In the genomic region with DNA sequence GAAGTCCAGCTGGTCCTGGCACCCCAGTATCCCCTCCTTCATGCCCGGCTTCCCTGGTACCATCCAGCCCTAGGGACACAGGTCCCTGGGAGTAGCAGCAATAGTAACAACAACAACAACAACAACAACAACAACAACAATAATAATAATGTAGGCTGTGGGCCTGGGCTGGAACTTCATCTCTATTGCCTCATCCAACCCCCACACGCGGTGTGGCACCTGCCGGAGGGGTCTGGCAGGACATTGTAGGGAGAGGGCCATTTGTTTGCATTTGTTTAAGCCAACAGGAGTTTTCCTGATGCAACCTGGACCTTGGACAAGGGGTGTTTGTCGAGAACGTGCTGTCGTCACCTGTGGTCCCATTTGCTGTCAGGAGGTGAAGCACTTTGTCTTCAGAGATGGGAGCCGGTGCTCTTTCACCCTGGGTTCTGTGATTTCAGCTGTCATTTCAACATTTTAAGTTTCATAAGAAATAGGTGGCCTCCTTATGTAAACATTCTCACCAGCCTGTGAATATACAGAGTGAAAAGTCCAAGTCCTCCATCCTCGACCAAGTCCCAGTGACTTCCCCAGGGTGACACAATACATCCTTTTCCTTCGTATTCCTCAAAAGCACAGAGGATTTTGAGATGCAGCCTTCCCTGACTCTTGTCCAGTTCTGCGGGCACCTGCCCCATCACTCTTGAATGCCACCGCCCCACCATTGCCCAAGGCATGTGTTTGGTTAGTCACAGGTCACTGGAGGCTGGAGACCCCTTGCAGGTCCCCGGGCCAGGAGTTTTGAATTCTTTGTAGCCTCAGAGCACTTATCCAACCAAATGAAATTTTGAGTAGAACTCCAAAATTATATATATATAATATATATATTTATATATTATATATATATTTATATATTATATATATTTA, we compare ENCODE assay signal across 1 cellular context.
TF ChIP-seq lines count a peak whose summit lies in the region.

No MANE protein-coding gene starts in this region.

TF ChIP-seq in HepG2, 621 proteins besides CTCF, POLR2A, EP300 and RAD21 (continued from another document and continues in another):
- TF ChIP-seq NFIC (IDR thresholded peaks at IDR 0.05; ENCODE audit: low read length) (peak; percentile 79; the same call in 1 of the 2 replicates), ZNF790 (CRISPR knock-in tag; IDR thresholded peaks at IDR 0.05; ENCODE audit: borderline replicate concordance) (no peak), GPN1 (CRISPR knock-in tag; IDR thresholded peaks at IDR 0.05; ENCODE audit: borderline replicate concordance) (no peak), TEAD3 (CRISPR knock-in tag; optimal IDR thresholded peaks at IDR 0.05; ENCODE audit: borderline replicate concordance) (peak; percentile 79), ZNF513 (CRISPR knock-in tag; conservative IDR thresholded peaks at IDR 0.05) (no peak), ZC3H4 (CRISPR knock-in tag; IDR thresholded peaks at IDR 0.05; ENCODE audit: borderline replicate concordance) (no peak), EZH2 (conservative IDR thresholded peaks at IDR 0.05; ENCODE audit: low read depth, low read length) (no peak), HDAC1 (CRISPR knock-in tag; IDR thresholded peaks at IDR 0.05) (peak; percentile 94), ZNF883 (CRISPR knock-in tag; IDR thresholded peaks at IDR 0.05; ENCODE audit: not compliant biosample characterization) (no peak), FOSL2 (CRISPR knock-in tag; IDR thresholded peaks at IDR 0.05) (peak; percentile 87), ZNF557 (CRISPR knock-in tag; IDR thresholded peaks at IDR 0.05) (peak; percentile 81; the same call in 1 of the 2 replicates), ZSCAN30 (CRISPR knock-in tag; IDR thresholded peaks at IDR 0.05) (no peak), ZNF34 (CRISPR knock-in tag; IDR thresholded peaks at IDR 0.05; ENCODE audit: borderline replicate concordance) (no peak), ZMYM3 (CRISPR knock-in tag; IDR thresholded peaks at IDR 0.05) (peak; percentile 94), HMG20A (CRISPR knock-in tag; IDR thresholded peaks at IDR 0.05; ENCODE audit: borderline replicate concordance) (peak; percentile 95), ZNF761 (CRISPR knock-in tag; conservative IDR thresholded peaks at IDR 0.05) (peak; percentile 78; the same call in 1 of the 2 replicates), KDM5A (IDR thresholded peaks at IDR 0.05; ENCODE audit: borderline replicate concordance, low read length) (no peak), ZNF367 (CRISPR knock-in tag; IDR thresholded peaks at IDR 0.05; ENCODE audit: borderline replicate concordance) (no peak), ZBTB10 (CRISPR knock-in tag; IDR thresholded peaks at IDR 0.05; ENCODE audit: borderline replicate concordance) (peak; percentile 86; the same call in 1 of the 2 replicates), ZNF564 (CRISPR knock-in tag; IDR thresholded peaks at IDR 0.05) (peak; percentile 89; the same call in 1 of the 2 replicates), MXD1 (CRISPR knock-in tag; IDR thresholded peaks at IDR 0.05) (peak; percentile 52; the same call in 1 of the 2 replicates), ZBTB25 (CRISPR knock-in tag; IDR thresholded peaks at IDR 0.05) (peak; percentile 45; the same call in 1 of the 2 replicates)
- TF ChIP-seq, protein P1, sequence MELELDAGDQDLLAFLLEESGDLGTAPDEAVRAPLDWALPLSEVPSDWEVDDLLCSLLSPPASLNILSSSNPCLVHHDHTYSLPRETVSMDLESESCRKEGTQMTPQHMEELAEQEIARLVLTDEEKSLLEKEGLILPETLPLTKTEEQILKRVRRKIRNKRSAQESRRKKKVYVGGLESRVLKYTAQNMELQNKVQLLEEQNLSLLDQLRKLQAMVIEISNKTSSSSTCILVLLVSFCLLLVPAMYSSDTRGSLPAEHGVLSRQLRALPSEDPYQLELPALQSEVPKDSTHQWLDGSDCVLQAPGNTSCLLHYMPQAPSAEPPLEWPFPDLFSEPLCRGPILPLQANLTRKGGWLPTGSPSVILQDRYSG (CRISPR knock-in tag; IDR thresholded peaks at IDR 0.05) = 0 out of 2 replicates have a peak, but pooled peaks have one; percentile 79
- TF ChIP-seq, protein P2, sequence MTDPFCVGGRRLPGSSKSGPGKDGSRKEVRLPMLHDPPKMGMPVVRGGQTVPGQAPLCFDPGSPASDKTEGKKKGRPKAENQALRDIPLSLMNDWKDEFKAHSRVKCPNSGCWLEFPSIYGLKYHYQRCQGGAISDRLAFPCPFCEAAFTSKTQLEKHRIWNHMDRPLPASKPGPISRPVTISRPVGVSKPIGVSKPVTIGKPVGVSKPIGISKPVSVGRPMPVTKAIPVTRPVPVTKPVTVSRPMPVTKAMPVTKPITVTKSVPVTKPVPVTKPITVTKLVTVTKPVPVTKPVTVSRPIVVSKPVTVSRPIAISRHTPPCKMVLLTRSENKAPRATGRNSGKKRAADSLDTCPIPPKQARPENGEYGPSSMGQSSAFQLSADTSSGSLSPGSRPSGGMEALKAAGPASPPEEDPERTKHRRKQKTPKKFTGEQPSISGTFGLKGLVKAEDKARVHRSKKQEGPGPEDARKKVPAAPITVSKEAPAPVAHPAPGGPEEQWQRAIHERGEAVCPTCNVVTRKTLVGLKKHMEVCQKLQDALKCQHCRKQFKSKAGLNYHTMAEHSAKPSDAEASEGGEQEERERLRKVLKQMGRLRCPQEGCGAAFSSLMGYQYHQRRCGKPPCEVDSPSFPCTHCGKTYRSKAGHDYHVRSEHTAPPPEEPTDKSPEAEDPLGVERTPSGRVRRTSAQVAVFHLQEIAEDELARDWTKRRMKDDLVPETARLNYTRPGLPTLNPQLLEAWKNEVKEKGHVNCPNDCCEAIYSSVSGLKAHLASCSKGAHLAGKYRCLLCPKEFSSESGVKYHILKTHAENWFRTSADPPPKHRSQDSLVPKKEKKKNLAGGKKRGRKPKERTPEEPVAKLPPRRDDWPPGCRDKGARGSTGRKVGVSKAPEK (CRISPR knock-in tag; IDR thresholded peaks at IDR 0.05; ENCODE audit: borderline replicate concordance) = no peak
- TF ChIP-seq, protein P3, sequence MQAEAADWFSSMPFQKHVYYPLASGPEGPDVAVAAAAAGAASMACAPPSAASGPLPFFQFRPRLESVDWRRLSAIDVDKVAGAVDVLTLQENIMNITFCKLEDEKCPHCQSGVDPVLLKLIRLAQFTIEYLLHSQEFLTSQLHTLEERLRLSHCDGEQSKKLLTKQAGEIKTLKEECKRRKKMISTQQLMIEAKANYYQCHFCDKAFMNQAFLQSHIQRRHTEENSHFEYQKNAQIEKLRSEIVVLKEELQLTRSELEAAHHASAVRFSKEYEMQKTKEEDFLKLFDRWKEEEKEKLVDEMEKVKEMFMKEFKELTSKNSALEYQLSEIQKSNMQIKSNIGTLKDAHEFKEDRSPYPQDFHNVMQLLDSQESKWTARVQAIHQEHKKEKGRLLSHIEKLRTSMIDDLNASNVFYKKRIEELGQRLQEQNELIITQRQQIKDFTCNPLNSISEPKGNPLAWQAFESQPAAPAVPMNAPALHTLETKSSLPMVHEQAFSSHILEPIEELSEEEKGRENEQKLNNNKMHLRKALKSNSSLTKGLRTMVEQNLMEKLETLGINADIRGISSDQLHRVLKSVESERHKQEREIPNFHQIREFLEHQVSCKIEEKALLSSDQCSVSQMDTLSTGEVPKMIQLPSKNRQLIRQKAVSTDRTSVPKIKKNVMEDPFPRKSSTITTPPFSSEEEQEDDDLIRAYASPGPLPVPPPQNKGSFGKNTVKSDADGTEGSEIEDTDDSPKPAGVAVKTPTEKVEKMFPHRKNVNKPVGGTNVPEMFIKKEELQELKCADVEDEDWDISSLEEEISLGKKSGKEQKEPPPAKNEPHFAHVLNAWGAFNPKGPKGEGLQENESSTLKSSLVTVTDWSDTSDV (CRISPR knock-in tag; IDR thresholded peaks at IDR 0.05) = no peak
- TF ChIP-seq, protein P4, sequence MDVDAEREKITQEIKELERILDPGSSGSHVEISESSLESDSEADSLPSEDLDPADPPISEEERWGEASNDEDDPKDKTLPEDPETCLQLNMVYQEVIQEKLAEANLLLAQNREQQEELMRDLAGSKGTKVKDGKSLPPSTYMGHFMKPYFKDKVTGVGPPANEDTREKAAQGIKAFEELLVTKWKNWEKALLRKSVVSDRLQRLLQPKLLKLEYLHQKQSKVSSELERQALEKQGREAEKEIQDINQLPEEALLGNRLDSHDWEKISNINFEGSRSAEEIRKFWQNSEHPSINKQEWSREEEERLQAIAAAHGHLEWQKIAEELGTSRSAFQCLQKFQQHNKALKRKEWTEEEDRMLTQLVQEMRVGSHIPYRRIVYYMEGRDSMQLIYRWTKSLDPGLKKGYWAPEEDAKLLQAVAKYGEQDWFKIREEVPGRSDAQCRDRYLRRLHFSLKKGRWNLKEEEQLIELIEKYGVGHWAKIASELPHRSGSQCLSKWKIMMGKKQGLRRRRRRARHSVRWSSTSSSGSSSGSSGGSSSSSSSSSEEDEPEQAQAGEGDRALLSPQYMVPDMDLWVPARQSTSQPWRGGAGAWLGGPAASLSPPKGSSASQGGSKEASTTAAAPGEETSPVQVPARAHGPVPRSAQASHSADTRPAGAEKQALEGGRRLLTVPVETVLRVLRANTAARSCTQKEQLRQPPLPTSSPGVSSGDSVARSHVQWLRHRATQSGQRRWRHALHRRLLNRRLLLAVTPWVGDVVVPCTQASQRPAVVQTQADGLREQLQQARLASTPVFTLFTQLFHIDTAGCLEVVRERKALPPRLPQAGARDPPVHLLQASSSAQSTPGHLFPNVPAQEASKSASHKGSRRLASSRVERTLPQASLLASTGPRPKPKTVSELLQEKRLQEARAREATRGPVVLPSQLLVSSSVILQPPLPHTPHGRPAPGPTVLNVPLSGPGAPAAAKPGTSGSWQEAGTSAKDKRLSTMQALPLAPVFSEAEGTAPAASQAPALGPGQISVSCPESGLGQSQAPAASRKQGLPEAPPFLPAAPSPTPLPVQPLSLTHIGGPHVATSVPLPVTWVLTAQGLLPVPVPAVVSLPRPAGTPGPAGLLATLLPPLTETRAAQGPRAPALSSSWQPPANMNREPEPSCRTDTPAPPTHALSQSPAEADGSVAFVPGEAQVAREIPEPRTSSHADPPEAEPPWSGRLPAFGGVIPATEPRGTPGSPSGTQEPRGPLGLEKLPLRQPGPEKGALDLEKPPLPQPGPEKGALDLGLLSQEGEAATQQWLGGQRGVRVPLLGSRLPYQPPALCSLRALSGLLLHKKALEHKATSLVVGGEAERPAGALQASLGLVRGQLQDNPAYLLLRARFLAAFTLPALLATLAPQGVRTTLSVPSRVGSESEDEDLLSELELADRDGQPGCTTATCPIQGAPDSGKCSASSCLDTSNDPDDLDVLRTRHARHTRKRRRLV (CRISPR knock-in tag; IDR thresholded peaks at IDR 0.05) = peak; percentile 80; the same call in 1 of the 2 replicates
